ENCODE assay signal across 9 cellular contexts in the genomic region with DNA sequence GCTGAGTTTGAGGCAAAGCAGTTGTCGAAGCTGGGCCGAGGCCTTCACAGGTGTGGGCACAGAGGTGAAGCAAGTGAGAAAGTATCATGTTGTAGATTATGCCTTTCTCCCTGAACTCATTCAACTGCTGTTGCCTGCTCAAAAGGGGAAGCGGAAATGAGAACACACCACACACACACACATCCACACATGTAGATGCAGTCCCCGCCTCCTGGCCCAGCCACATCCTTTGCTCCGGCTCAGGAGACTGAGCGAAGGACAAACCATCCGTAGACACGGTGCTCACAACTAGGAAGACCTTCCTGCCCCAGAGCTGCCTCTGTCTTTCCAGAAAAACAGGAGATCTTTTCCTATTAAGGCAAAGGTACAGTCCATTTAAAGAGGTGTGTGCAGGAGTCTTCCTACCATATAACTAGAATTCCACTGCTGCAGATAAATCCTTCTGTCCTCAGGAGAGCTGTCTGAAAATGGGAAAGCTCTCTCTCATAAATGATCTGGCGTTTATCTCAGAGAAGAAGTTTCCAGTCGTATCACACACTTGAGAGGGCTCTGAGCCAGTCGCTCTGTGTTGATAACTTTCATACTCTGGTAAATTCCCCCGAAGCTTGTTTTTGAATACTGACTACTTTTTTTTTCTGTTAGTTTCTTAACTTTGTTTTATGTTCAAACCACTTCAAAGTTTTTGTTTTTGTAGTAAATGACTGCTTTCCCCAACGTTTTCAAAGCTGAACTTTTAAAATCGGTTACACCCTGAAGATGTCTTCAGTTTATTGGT. TPM values are rescaled to one million over a fixed set of nuclear protein-coding genes. Genes with fewer than 3 reads are reported as not detected.
DNase-seq lines count a peak whose midpoint lies in the region; ATAC-seq and TF ChIP-seq lines count a peak whose summit lies in the region.
"Had no signal": no experiment of that assay in that cellular context is flagged by ENCODE, and none has a peak within 500 bp of the region (broad histone marks: within the 10 kb centered on the region; RNA-seq: fewer than 3 reads in every experiment).

TSS of gene TESPA1 (minus strand) at position 161 of the 775 bp plus-strand sequence. CDS start 10,200 bp downstream, outside the sequence.

- peak within 1 kb of the TSS; percentile 93 for H3K4me3 Mint-ChIP-seq in activated CD4-positive, alpha-beta T cell treated with anti-CD3 and anti-CD28 coated beads, Interleukin-2, amount 10 ng/mL, durations not matched to agents 7 days and 5 days
- H3K4me3 Mint-ChIP-seq in nephron progenitor cell: no peak within 1 kb of the TSS

- DNase-seq in AML-193 (lab: John Stamatoyannopoulos, UW): peak; percentile 92 to 93
- DNase-seq in activated CD4-positive, alpha-beta T cell treated with anti-CD3 and anti-CD28 coated beads, Interleukin-2, amount 10 ng/mL, durations not matched to agents 7 days and 5 days: peak; percentile 92
- peak; percentile 57 to 77 (median 61) for DNase-seq in stimulated activated CD4-positive, alpha-beta T cell treated with anti-CD3 and anti-CD28 coated beads, TNF-alpha, amount 100 ng/mL, for 4 hours (ENCODE audit: low read depth in 3 of 3)
- DNase-seq in NCI-H2029 treated with DMSO at 0.1 percent for 48 hours (lab: John Stamatoyannopoulos, UW): no peak
- DNase-seq in nephron progenitor cell: no peak

- peaks cover 46% of the 10 kb centered on the region for H3K36me3 Mint-ChIP-seq in activated CD4-positive, alpha-beta T cell treated with anti-CD3 and anti-CD28 coated beads, Interleukin-2, amount 10 ng/mL, durations not matched to agents 7 days and 5 days (ENCODE audit: low read depth)
- no peaks in the 10 kb centered on the region for H3K36me3 Mint-ChIP-seq in nephron progenitor cell (ENCODE audit: low read depth)

- H3K27me3 Mint-ChIP-seq in activated CD4-positive, alpha-beta T cell treated with anti-CD3 and anti-CD28 coated beads, Interleukin-2, amount 10 ng/mL, durations not matched to agents 7 days and 5 days: no peaks in the 10 kb centered on the region
- peaks cover 9% of the 10 kb centered on the region for H3K27me3 Mint-ChIP-seq in nephron progenitor cell (ENCODE audit: low read depth, poor library complexity)

- CTCF ChIA-PET in activated CD4-positive, alpha-beta T cell treated with anti-CD3 and anti-CD28 coated beads, Interleukin-2, amount 10 ng/mL, durations not matched to agents 7 days and 5 days (lab: Charles Lee): interaction anchor here (0.8 to 3.1 kb wide), 5 partner anchors 8 to 88 kb away, joined by 3 to 21 read pairs (median 4); no protein-coding TSS in a partner anchor

- H3K4me1 Mint-ChIP-seq in activated CD4-positive, alpha-beta T cell treated with anti-CD3 and anti-CD28 coated beads, Interleukin-2, amount 10 ng/mL, durations not matched to agents 7 days and 5 days: peaks cover 66% of the 10 kb centered on the region
- H3K4me1 Mint-ChIP-seq in nephron progenitor cell: no peaks in the 10 kb centered on the region

- no peak for TF ChIP-seq CTCF in nephron progenitor cell (IDR thresholded peaks at IDR 0.05)

- peak within 1 kb of the TSS; percentile 93 for H3K27ac Mint-ChIP-seq in activated CD4-positive, alpha-beta T cell treated with anti-CD3 and anti-CD28 coated beads, Interleukin-2, amount 10 ng/mL, durations not matched to agents 7 days and 5 days
- no peak within 1 kb of the TSS for H3K27ac Mint-ChIP-seq in nephron progenitor cell

- ATAC-seq in GM19463 (IDR thresholded peaks at IDR 0.05; ENCODE audit: unreplicated experiment) (peak; percentile 92), HG03565 (IDR thresholded peaks at IDR 0.05; ENCODE audit: unreplicated experiment) (peak; percentile 92), esophagus mucosa (peak; percentile 75)
- ATAC-seq: A549 had no signal

- peaks cover 4% of the 10 kb centered on the region for H3K9me3 Mint-ChIP-seq in activated CD4-positive, alpha-beta T cell treated with anti-CD3 and anti-CD28 coated beads, Interleukin-2, amount 10 ng/mL, durations not matched to agents 7 days and 5 days
- H3K9me3 Mint-ChIP-seq in nephron progenitor cell: no peaks in the 10 kb centered on the region

- POLR2A ChIA-PET in activated CD4-positive, alpha-beta T cell treated with anti-CD3 and anti-CD28 coated beads, Interleukin-2, amount 10 ng/mL, durations not matched to agents 7 days and 5 days (lab: Charles Lee): no interaction called here

RNA-seq across cellular contexts. Expression of gene TESPA1, which starts in this region (rescaled TPM):
- total RNA-seq in activated CD4-positive, alpha-beta T cell treated with anti-CD3 and anti-CD28 coated beads, Interleukin-2, amount 10 ng/mL, durations not matched to agents 7 days and 5 days: 100 to 1,000 TPM; 113 to 136 TPM
- 0.68 TPM for total RNA-seq in esophagus mucosa

Comparison
In these comparisons a context has a peak if more than half of its experiments do, and no peak if none do; other contexts are left out.
1. RNA of gene TESPA1 (total RNA-seq): 113 to 136 TPM in activated CD4-positive, alpha-beta T cell treated with anti-CD3 and anti-CD28 coated beads, Interleukin-2, amount 10 ng/mL, durations not matched to agents 7 days and 5 days; 0.68 TPM in esophagus mucosa (single experiment); every median in the first group is over 10 times any median in the second.
2. Peak in ATAC-seq in esophagus mucosa; RNA of the gene not detected or under 1 TPM.
3. DNase-seq: peak in AML-193 (2 of 2), activated CD4-positive, alpha-beta T cell treated with anti-CD3 and anti-CD28 coated beads, Interleukin-2, amount 10 ng/mL, durations not matched to agents 7 days and 5 days (single experiment) and stimulated activated CD4-positive, alpha-beta T cell treated with anti-CD3 and anti-CD28 coated beads, TNF-alpha, amount 100 ng/mL, for 4 hours (3 of 3); none in NCI-H2029 treated with DMSO at 0.1 percent for 48 hours (single experiment) and nephron progenitor cell (single experiment).
4. Peak in every context shown above with its lines, with median percentiles within 50 percentile points of each other: ATAC-seq.